Comparison of ENCODE assay signal across 9 cellular contexts in the genomic region with DNA sequence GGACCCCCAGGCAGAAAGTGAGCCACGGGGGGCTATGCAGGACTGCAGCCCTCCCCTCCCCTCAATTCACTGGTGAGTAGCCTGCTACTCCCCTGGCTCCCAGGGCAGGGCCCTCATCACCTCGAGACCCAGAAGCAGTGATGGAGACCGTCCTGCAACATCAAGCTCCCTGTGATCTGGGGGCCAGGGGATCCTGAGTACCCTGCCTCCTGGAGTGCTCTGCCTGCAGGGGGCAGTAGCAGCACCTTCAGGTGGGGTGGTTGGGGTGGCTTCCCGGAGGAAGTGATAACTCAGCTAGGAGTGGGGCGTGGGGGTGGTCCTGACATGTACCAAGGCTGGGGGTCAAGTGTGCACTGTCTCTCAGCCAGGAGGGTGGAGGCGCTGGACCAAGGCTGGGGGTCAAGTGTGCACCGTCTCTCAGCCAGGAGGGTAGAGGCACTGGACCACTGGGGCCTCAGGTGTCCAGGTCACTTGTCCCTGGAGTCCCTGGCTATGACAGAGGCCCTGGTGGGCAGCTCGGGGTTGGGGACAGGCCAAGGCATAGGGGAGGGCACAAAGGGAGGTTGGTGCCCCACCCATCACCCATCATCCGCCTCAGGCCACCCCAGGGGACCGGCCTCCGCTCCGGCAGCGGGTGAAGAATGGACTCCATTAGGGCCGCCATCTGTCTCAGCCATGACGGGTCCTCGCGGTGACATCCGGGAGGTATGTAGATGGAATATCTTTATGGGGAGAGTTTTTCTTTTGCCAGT. TPM values are rescaled to one million over a fixed set of nuclear protein-coding genes. Genes with fewer than 3 reads are reported as not detected.
DNase-seq lines count a peak whose midpoint lies in the region; ATAC-seq and TF ChIP-seq lines count a peak whose summit lies in the region.
"Had no signal": no experiment of that assay in that cellular context is flagged by ENCODE, and none has a peak within 500 bp of the region (broad histone marks: within the 10 kb centered on the region; RNA-seq: fewer than 3 reads in every experiment).

No MANE protein-coding gene starts in this region.

- no peak for TF ChIP-seq CTCF in testis (IDR thresholded peaks at IDR 0.05)

- H3K27ac ChIP-seq in neuronal stem cell (replicated peaks; ENCODE audit: low read length) (no peak overlapping the region), testis (no peak overlapping the region)

- peak overlapping the region; percentile 38 for H3K14ac ChIP-seq in neuronal stem cell (ENCODE audit: low read length)

- no peak overlapping the region for H3K18ac ChIP-seq in neuronal stem cell (ENCODE audit: low read length)

- peak overlapping the region; percentile 41 for H2BK12ac ChIP-seq in neuronal stem cell (ENCODE audit: low read length)

- ATAC-seq in activated naive CD8-positive, alpha-beta T cell treated with anti-CD3 and anti-CD28 coated beads, Interleukin-2, amount 50 U/mL, for 24 hours: no peak

- DNase-seq in DMS53 (lab: John Stamatoyannopoulos, UW) (peak; percentile 1), DMS53 treated with DMSO at 0.1 percent for 48 hours (lab: John Stamatoyannopoulos, UW; ENCODE audit: unreplicated experiment) (no peak), HuH-7 (ENCODE audit: low spot score) (peak; percentile 75), neuronal stem cell (ENCODE audit: low spot score) (no peak), dedifferentiated amniotic fluid mesenchymal stem cell (ENCODE audit: extremely low spot score) (no peak), HK-2 (ENCODE audit: unreplicated experiment) (no peak), testis (no peak)
- peak; percentile 41 for DNase-seq in activated naive CD8-positive, alpha-beta T cell treated with anti-CD3 and anti-CD28 coated beads, Interleukin-2, amount 50 U/mL, for 24 hours
- DNase-seq: activated CD4-positive, CD25-positive, alpha-beta regulatory T cell treated with anti-CD3 and anti-CD28 coated beads, Interleukin-2, amount 50 U/mL, for 72 hours had no signal

- H2AK5ac ChIP-seq in neuronal stem cell (ENCODE audit: low read depth, low read length): peak overlapping the region; percentile 40

- H3K4me2 ChIP-seq in neuronal stem cell (ENCODE audit: insufficient read depth, low read length, poor library complexity, severe bottlenecking): no peak overlapping the region

- no peaks in the 10 kb centered on the region for H3K36me3 Mint-ChIP-seq in activated naive CD8-positive, alpha-beta T cell treated with anti-CD3 and anti-CD28 coated beads, Interleukin-2, amount 50 U/mL, for 24 hours (ENCODE audit: low read depth)

- H3K36me3 ChIP-seq in neuronal stem cell (replicated peaks in 1 of 2; ENCODE audit: control insufficient read depth in 2 of 2, insufficient read depth in 2 of 2, low read length in 2 of 2): no peaks in the 10 kb centered on the region
- no peaks in the 10 kb centered on the region for H3K36me3 ChIP-seq in testis (ENCODE audit: low read depth, missing control alignments)

- no CpG with 5 or more reads among the region's 18 CpGs for WGBS in neuronal stem cell (ENCODE audit: extremely low coverage in 2 of 2, insufficient read length in 2 of 2, insufficient replicate concordance in 1 of 2), 2 donors
- 94 to 95% methylated on average over 12 to 18 of the region's 18 CpGs for WGBS in testis, 2 donors

- peaks cover 5% of the 10 kb centered on the region for H3K79me1 ChIP-seq in neuronal stem cell (ENCODE audit: low read depth, low read length)

- H3K27me3 ChIP-seq in neuronal stem cell (ENCODE audit: control insufficient read depth in 3 of 3, insufficient read depth in 3 of 3, low read depth in 1 of 3, low read length in 3 of 3) (no peaks in the 10 kb centered on the region), testis (no peaks in the 10 kb centered on the region)

- H3K4me3 Mint-ChIP-seq in activated naive CD8-positive, alpha-beta T cell treated with anti-CD3 and anti-CD28 coated beads, Interleukin-2, amount 50 U/mL, for 24 hours: no peak overlapping the region

- H3K9me3 Mint-ChIP-seq in activated naive CD8-positive, alpha-beta T cell treated with anti-CD3 and anti-CD28 coated beads, Interleukin-2, amount 50 U/mL, for 24 hours: no peaks in the 10 kb centered on the region

- H3K4ac ChIP-seq in neuronal stem cell (ENCODE audit: low read length): no peak overlapping the region

- H3K4me3 ChIP-seq in neuronal stem cell (ENCODE audit: low read length in 2 of 2) (no peak overlapping the region), testis (no peak overlapping the region)

- H2BK120ac ChIP-seq in neuronal stem cell (ENCODE audit: low read depth, low read length): no peak overlapping the region

- intact Hi-C loops in testis (cut with DNase I; ENCODE audit: low total_unique reads): no loop called here

- peaks cover 6% of the 10 kb centered on the region for H3K4me1 Mint-ChIP-seq in activated naive CD8-positive, alpha-beta T cell treated with anti-CD3 and anti-CD28 coated beads, Interleukin-2, amount 50 U/mL, for 24 hours

- H3K27ac Mint-ChIP-seq in activated naive CD8-positive, alpha-beta T cell treated with anti-CD3 and anti-CD28 coated beads, Interleukin-2, amount 50 U/mL, for 24 hours: no peak overlapping the region

- no peak overlapping the region for H2BK15ac ChIP-seq in neuronal stem cell (ENCODE audit: low read length)

- no peak for TF ChIP-seq POLR2A in testis (IDR thresholded peaks at IDR 0.05)

- H3K9me3 ChIP-seq in neuronal stem cell (replicated peaks in 1 of 2; ENCODE audit: control insufficient read depth in 2 of 2, insufficient read depth in 1 of 2, low read depth in 1 of 2, low read length in 2 of 2): no peaks in the 10 kb centered on the region
- no peaks in the 10 kb centered on the region for H3K9me3 ChIP-seq in testis

- peak overlapping the region; percentile 97 for H3K23ac ChIP-seq in neuronal stem cell (ENCODE audit: low read depth, low read length, poor library complexity)

- no peak overlapping the region for H4K91ac ChIP-seq in neuronal stem cell (ENCODE audit: low read depth, low read length, poor library complexity)

- no peak overlapping the region for H2AFZ ChIP-seq in neuronal stem cell (ENCODE audit: low read length)

- no peak overlapping the region for H3K9ac ChIP-seq in neuronal stem cell (ENCODE audit: low read depth, low read length, poor library complexity)

- peaks cover 2% of the 10 kb centered on the region in 2 donors for H3K4me1 ChIP-seq in neuronal stem cell (ENCODE audit: control insufficient read depth in 2 of 2, insufficient read depth in 1 of 2, low read depth in 1 of 2, low read length in 2 of 2)
- no peaks in the 10 kb centered on the region for H3K4me1 ChIP-seq in testis

- H2BK5ac ChIP-seq in neuronal stem cell (ENCODE audit: low read length): no peak overlapping the region

- peak overlapping the region; percentile 43 for H4K8ac ChIP-seq in neuronal stem cell (ENCODE audit: low read depth, low read length)

- H3K27me3 Mint-ChIP-seq in activated naive CD8-positive, alpha-beta T cell treated with anti-CD3 and anti-CD28 coated beads, Interleukin-2, amount 50 U/mL, for 24 hours: no peaks in the 10 kb centered on the region

RNA-seq across cellular contexts. Expression of a gene that starts 9.4 kb away (rescaled TPM):
- polyA plus RNA-seq in neuronal stem cell (2013, experiment 1 of 2): 23.2 TPM
- 22.9 TPM for polyA plus RNA-seq in neuronal stem cell (2013, experiment 2 of 2)
- total RNA-seq in testis: 1 to 10 TPM; 5.1 to 6.1 TPM
- polyA plus RNA-seq in testis (ENCODE audit: insufficient read depth, low read depth, low replicate concordance): 2.1 TPM

Comparison
In these comparisons a context has a peak if more than half of its experiments do, and no peak if none do; other contexts are left out.
1. DNase-seq: peak in DMS53 (single experiment), HuH-7 (single experiment) and activated naive CD8-positive, alpha-beta T cell treated with anti-CD3 and anti-CD28 coated beads, Interleukin-2, amount 50 U/mL, for 24 hours (single experiment); none in DMS53 treated with DMSO at 0.1 percent for 48 hours (single experiment), neuronal stem cell (single experiment), dedifferentiated amniotic fluid mesenchymal stem cell (single experiment), HK-2 (single experiment) and testis (single experiment).